8 cellular contexts compared by ENCODE assay signal in genomic region chr1:8394456-8395321, GRCh38.
DNase-seq lines count a peak whose midpoint lies in the region; ATAC-seq and TF ChIP-seq lines count a peak whose summit lies in the region.

No MANE protein-coding gene starts in this region.

- POLR2A ChIA-PET in naive thymus-derived CD4-positive, alpha-beta T cell (lab: Charles Lee), result no interaction called here

- intact Hi-C loops in naive thymus-derived CD4-positive, alpha-beta T cell (cut with micrococcal nuclease), result loop anchor here (1.0 to 5.0 kb wide), 2 partner anchors 30 to 38 kb away; no protein-coding TSS in a partner anchor

- H3K18ac ChIP-seq in mesendoderm (ENCODE audit: low read length), result no peak overlapping the region

- H3K79me1 ChIP-seq in mesendoderm (ENCODE audit: low read length), result peaks cover 28% of the 10 kb centered on the region

- no peak for TF ChIP-seq CTCF in AG09319 (IDR thresholded peaks at IDR 0.05; ENCODE audit: low read depth, low read length)

- peaks cover 26% of the 10 kb centered on the region for H3K79me2 ChIP-seq in mesendoderm (ENCODE audit: control insufficient read depth, insufficient read depth, low read length)

- H2BK5ac ChIP-seq in mesendoderm (ENCODE audit: low read length), result no peak overlapping the region

- no peaks in the 10 kb centered on the region for H3K27me3 ChIP-seq in naive thymus-derived CD4-positive, alpha-beta T cell (ENCODE audit: control insufficient read depth in 2 of 2, insufficient read depth in 2 of 2, low read length in 2 of 2)
- H3K27me3 ChIP-seq in mesendoderm (ENCODE audit: insufficient read depth, low read length, poor library complexity), result no peaks in the 10 kb centered on the region

- no peaks in the 10 kb centered on the region for H3K9me3 ChIP-seq in naive thymus-derived CD4-positive, alpha-beta T cell (ENCODE audit: control insufficient read depth in 2 of 3, low read length in 3 of 3)

- peaks cover 27% of the 10 kb centered on the region for H3K36me3 Mint-ChIP-seq in activated naive CD8-positive, alpha-beta T cell
- peaks cover 3 to 28% (median 24%) of the 10 kb centered on the region in 5 donors for H3K36me3 Mint-ChIP-seq in naive thymus-derived CD4-positive, alpha-beta T cell

- peak overlapping the region; percentile 68 for H3K27ac ChIP-seq in naive thymus-derived CD4-positive, alpha-beta T cell (ENCODE audit: low read depth, low read length)
- no peak overlapping the region for H3K27ac ChIP-seq in mesendoderm (ENCODE audit: low read depth, low read length)

- no peaks in the 10 kb centered on the region for H3K27me3 Mint-ChIP-seq in activated naive CD8-positive, alpha-beta T cell
- no peaks in the 10 kb centered on the region for H3K27me3 Mint-ChIP-seq in naive thymus-derived CD4-positive, alpha-beta T cell

- H3K27ac Mint-ChIP-seq in activated naive CD8-positive, alpha-beta T cell, result peak overlapping the region; percentile 86
- peak overlapping the region; percentile 1 to 95 (median 86) for H3K27ac Mint-ChIP-seq in naive thymus-derived CD4-positive, alpha-beta T cell

- no peak for ATAC-seq in naive thymus-derived CD4-positive, alpha-beta T cell
- no peak for ATAC-seq in HG02798 (IDR thresholded peaks at IDR 0.05; ENCODE audit: poor library complexity, unreplicated experiment)

- H3K56ac ChIP-seq in mesendoderm (ENCODE audit: low read length), result no peak overlapping the region

- no peak overlapping the region for H3K4me3 ChIP-seq in naive thymus-derived CD4-positive, alpha-beta T cell (ENCODE audit: low read length)
- H3K4me3 ChIP-seq in mesendoderm (ENCODE audit: low read length), result no peak overlapping the region

- no peak overlapping the region for H2BK120ac ChIP-seq in mesendoderm (ENCODE audit: low read depth, low read length)

- H3K4ac ChIP-seq in mesendoderm (ENCODE audit: low read depth, low read length), result no peak overlapping the region

- H3K36me3 ChIP-seq in naive thymus-derived CD4-positive, alpha-beta T cell (ENCODE audit: control insufficient read depth in 2 of 3, insufficient read depth in 3 of 3, low read length in 3 of 3), result peaks cover 0 to 9% (median 0%) of the 10 kb centered on the region in 3 experiments
- H3K36me3 ChIP-seq in mesendoderm (ENCODE audit: control insufficient read depth, insufficient read depth, low read length), result peaks cover 2% of the 10 kb centered on the region

- H4K8ac ChIP-seq in mesendoderm (ENCODE audit: low read depth, low read length), result no peak overlapping the region

- peak overlapping the region; percentile 84 for H3K4me3 Mint-ChIP-seq in activated naive CD8-positive, alpha-beta T cell
- H3K4me3 Mint-ChIP-seq in naive thymus-derived CD4-positive, alpha-beta T cell, result peak overlapping the region; percentile 71 to 94 (median 87)

- no peak overlapping the region for H3K4me2 ChIP-seq in mesendoderm (ENCODE audit: low read length)

- no peak overlapping the region for H4K5ac ChIP-seq in mesendoderm (ENCODE audit: low read length)

- no peak overlapping the region for H3K9ac ChIP-seq in mesendoderm (ENCODE audit: low read length)

- peaks cover 87% of the 10 kb centered on the region for H3K4me1 Mint-ChIP-seq in activated naive CD8-positive, alpha-beta T cell (ENCODE audit: low read depth)
- peaks cover 61 to 96% (median 92%) of the 10 kb centered on the region in 7 donors for H3K4me1 Mint-ChIP-seq in naive thymus-derived CD4-positive, alpha-beta T cell

- H3K9me3 Mint-ChIP-seq in activated naive CD8-positive, alpha-beta T cell (ENCODE audit: low read depth), result no peaks in the 10 kb centered on the region
- peaks cover 0 to 3% (median 0%) of the 10 kb centered on the region in 11 donors for H3K9me3 Mint-ChIP-seq in naive thymus-derived CD4-positive, alpha-beta T cell

- H3K23ac ChIP-seq in mesendoderm (ENCODE audit: low read length), result no peak overlapping the region

- CTCF ChIA-PET in naive thymus-derived CD4-positive, alpha-beta T cell (lab: Charles Lee), result interaction anchor here (0.5 kb wide), 1 partner anchor 355 kb away, joined by 3 read pairs; no protein-coding TSS in a partner anchor

- H2AK5ac ChIP-seq in mesendoderm (ENCODE audit: low read length), result no peak overlapping the region

- no peak overlapping the region for H2BK15ac ChIP-seq in mesendoderm (replicated peaks; ENCODE audit: low read depth)

- H3K4me1 ChIP-seq in naive thymus-derived CD4-positive, alpha-beta T cell (ENCODE audit: control insufficient read depth in 2 of 2, insufficient read depth in 2 of 2, low read length in 2 of 2), result peaks cover 42 to 46% of the 10 kb centered on the region in 2 donors
- peaks cover 19% of the 10 kb centered on the region for H3K4me1 ChIP-seq in mesendoderm (ENCODE audit: control insufficient read depth, low read depth, low read length)

- DNase-seq in AG09319 (ENCODE audit: extremely low read depth, low read depth), result peak; percentile 60
- DNase-seq in M059J (ENCODE audit: low read depth), result peak; percentile 97
- no peak for DNase-seq in naive thymus-derived CD4-positive, alpha-beta T cell
- no peak for DNase-seq in NCI-H2196 (lab: John Stamatoyannopoulos, UW; ENCODE audit: unreplicated experiment)
- no peak for DNase-seq in mesendoderm
- DNase-seq in NK-92 (lab: John Stamatoyannopoulos, UW; ENCODE audit: unreplicated experiment), result no peak

- WGBS in mesendoderm (ENCODE audit: extremely low coverage, insufficient coverage, low lambda C conversion rate), result no CpG with 5 or more reads among the region's 10 CpGs

Comparison
In these comparisons a context has a peak if more than half of its experiments do, and no peak if none do; other contexts are left out.
1. DNase-seq: peak in AG09319 (single experiment) and M059J (single experiment); none in naive thymus-derived CD4-positive, alpha-beta T cell (0 of 9), NCI-H2196 (single experiment), mesendoderm (single experiment) and NK-92 (single experiment).